In the genomic region with DNA sequence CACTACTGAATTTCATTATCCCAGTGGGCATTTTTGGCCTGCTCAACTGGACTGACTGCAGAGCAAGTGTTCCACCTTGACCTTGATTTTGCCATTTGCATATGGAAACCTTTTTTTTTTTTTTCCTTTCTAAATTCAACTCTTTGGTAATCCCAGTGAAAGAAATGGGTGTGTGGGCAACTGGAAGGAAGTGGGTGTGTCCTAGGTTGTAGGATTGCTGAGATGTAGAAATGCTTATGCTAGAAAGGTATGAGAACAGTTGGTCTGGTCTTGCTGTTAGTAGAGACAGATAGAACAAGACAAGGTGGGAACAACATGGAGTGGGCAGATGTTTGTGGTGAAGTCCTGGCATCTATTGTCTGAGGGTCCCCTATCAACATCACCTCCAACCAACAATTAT, we compare ENCODE assay signal across 17 cellular contexts. TPM values are rescaled to one million over a fixed set of nuclear protein-coding genes. Genes with fewer than 3 reads are reported as not detected.
DNase-seq lines count a peak whose midpoint lies in the region; ATAC-seq and TF ChIP-seq lines count a peak whose summit lies in the region.
"Had no signal": no experiment of that assay in that cellular context is flagged by ENCODE, and none has a peak within 500 bp of the region (broad histone marks: within the 10 kb centered on the region; RNA-seq: fewer than 3 reads in every experiment).

No MANE protein-coding gene starts in this region.

- TF ChIP-seq CTCF in WTC11 (IDR thresholded peaks at IDR 0.05) = no peak

- POLR2A ChIA-PET in WTC11 (lab: Charles Lee) = no interaction called here

- no peaks in the 10 kb centered on the region for H3K36me3 Mint-ChIP-seq in stimulated activated naive CD8-positive, alpha-beta T cell treated with anti-CD3 and anti-CD28 coated beads, Interleukin-15, Interleukin-2, amounts not matched to agents 100 ng/mL and 50 ng/mL, for 24 hours (ENCODE audit: low read depth)
- H3K36me3 Mint-ChIP-seq in T-helper 1 cell treated with Interleukin-12 subunit alpha and Interleukin-12 subunit beta and Interleukin-4 antibody, amounts not matched to agents 30 μg/mL and 1 μg/mL, for 36 hours (ENCODE audit: low read depth) = peaks cover 31% of the 10 kb centered on the region
- no peaks in the 10 kb centered on the region for H3K36me3 Mint-ChIP-seq in WTC11

- peak overlapping the region; percentile 15 for H3K4me3 Mint-ChIP-seq in stimulated activated naive CD8-positive, alpha-beta T cell treated with anti-CD3 and anti-CD28 coated beads, Interleukin-15, Interleukin-2, amounts not matched to agents 100 ng/mL and 50 ng/mL, for 24 hours
- H3K4me3 Mint-ChIP-seq in stimulated activated naive CD8-positive, alpha-beta T cell treated with anti-CD3 and anti-CD28 coated beads, Interleukin-15, amount 100 ng/mL, for 72 hours = no peak overlapping the region
- peak overlapping the region; percentile 47 for H3K4me3 Mint-ChIP-seq in T-helper 1 cell treated with Interleukin-12 subunit alpha and Interleukin-12 subunit beta and Interleukin-4 antibody, amounts not matched to agents 30 μg/mL and 1 μg/mL, for 36 hours
- no peak overlapping the region for H3K4me3 Mint-ChIP-seq in WTC11

- CTCF ChIA-PET in WTC11 (lab: Charles Lee) = no interaction called here

- H3K27ac Mint-ChIP-seq in stimulated activated naive CD8-positive, alpha-beta T cell treated with anti-CD3 and anti-CD28 coated beads, Interleukin-15, Interleukin-2, amounts not matched to agents 100 ng/mL and 50 ng/mL, for 24 hours = peak overlapping the region; percentile 84
- H3K27ac Mint-ChIP-seq in stimulated activated naive CD8-positive, alpha-beta T cell treated with anti-CD3 and anti-CD28 coated beads, Interleukin-15, amount 100 ng/mL, for 72 hours = no peak overlapping the region
- peak overlapping the region; percentile 92 for H3K27ac Mint-ChIP-seq in T-helper 1 cell treated with Interleukin-12 subunit alpha and Interleukin-12 subunit beta and Interleukin-4 antibody, amounts not matched to agents 30 μg/mL and 1 μg/mL, for 36 hours
- no peak overlapping the region for H3K27ac Mint-ChIP-seq in WTC11

- DNase-seq in stimulated activated naive CD8-positive, alpha-beta T cell treated with anti-CD3 and anti-CD28 coated beads, Interleukin-15, amount 100 ng/mL, for 72 hours = no peak
- DNase-seq in cerebellum (ENCODE audit: low spot score) = no peak
- DNase-seq in NCI-H187 (lab: John Stamatoyannopoulos, UW) = no peak
- DNase-seq in WTC11 (ENCODE audit: low spot score) = no peak
- DNase-seq: effector CD8-positive, alpha-beta T cell; KG1; NCI-H1694 treated with DMSO at 0.1 percent for 48 hours; NCI-H69; SHP77; stimulated activated naive B cell treated with anti-CD40 and anti-IgM and Interleukin-4, amounts not matched to agents 10 μg/mL and 1 μg/mL and 100 μg/mL, for 72 hours; uterus had no signal

- H3K4me1 Mint-ChIP-seq in stimulated activated naive CD8-positive, alpha-beta T cell treated with anti-CD3 and anti-CD28 coated beads, Interleukin-15, Interleukin-2, amounts not matched to agents 100 ng/mL and 50 ng/mL, for 24 hours (ENCODE audit: low read depth) = peaks cover 58% of the 10 kb centered on the region
- peaks cover 50% of the 10 kb centered on the region for H3K4me1 Mint-ChIP-seq in stimulated activated naive CD8-positive, alpha-beta T cell treated with anti-CD3 and anti-CD28 coated beads, Interleukin-15, amount 100 ng/mL, for 72 hours
- H3K4me1 Mint-ChIP-seq in T-helper 1 cell treated with Interleukin-12 subunit alpha and Interleukin-12 subunit beta and Interleukin-4 antibody, amounts not matched to agents 30 μg/mL and 1 μg/mL, for 36 hours (ENCODE audit: low read depth) = peaks cover 69% of the 10 kb centered on the region
- peaks cover 5% of the 10 kb centered on the region; the same call in 1 of the 2 replicates for H3K4me1 Mint-ChIP-seq in WTC11

- no peaks in the 10 kb centered on the region for H3K27me3 Mint-ChIP-seq in stimulated activated naive CD8-positive, alpha-beta T cell treated with anti-CD3 and anti-CD28 coated beads, Interleukin-15, Interleukin-2, amounts not matched to agents 100 ng/mL and 50 ng/mL, for 24 hours
- H3K27me3 Mint-ChIP-seq in stimulated activated naive CD8-positive, alpha-beta T cell treated with anti-CD3 and anti-CD28 coated beads, Interleukin-15, amount 100 ng/mL, for 72 hours = no peaks in the 10 kb centered on the region
- H3K27me3 Mint-ChIP-seq in T-helper 1 cell treated with Interleukin-12 subunit alpha and Interleukin-12 subunit beta and Interleukin-4 antibody, amounts not matched to agents 30 μg/mL and 1 μg/mL, for 36 hours (ENCODE audit: low read depth) = peaks cover 4% of the 10 kb centered on the region
- peaks cover under 1% of the 10 kb centered on the region; the same call in 1 of the 2 replicates for H3K27me3 Mint-ChIP-seq in WTC11 (ENCODE audit: low read depth)
- H3K27me3 Mint-ChIP-seq: stimulated activated naive B cell treated with anti-CD40 and anti-IgM and Interleukin-4, amounts not matched to agents 10 μg/mL and 1 μg/mL and 100 μg/mL, for 72 hours had no signal

- ATAC-seq in stimulated activated naive CD8-positive, alpha-beta T cell treated with anti-CD3 and anti-CD28 coated beads, Interleukin-15, amount 100 ng/mL, for 72 hours = no peak
- peak; percentile 56 for ATAC-seq in esophagus mucosa
- ATAC-seq in GM21723 (IDR thresholded peaks at IDR 0.05; ENCODE audit: unreplicated experiment) = no peak
- ATAC-seq in WTC11 = no peak

- no peaks in the 10 kb centered on the region for H3K9me3 Mint-ChIP-seq in stimulated activated naive CD8-positive, alpha-beta T cell treated with anti-CD3 and anti-CD28 coated beads, Interleukin-15, Interleukin-2, amounts not matched to agents 100 ng/mL and 50 ng/mL, for 24 hours
- H3K9me3 Mint-ChIP-seq in stimulated activated naive CD8-positive, alpha-beta T cell treated with anti-CD3 and anti-CD28 coated beads, Interleukin-15, amount 100 ng/mL, for 72 hours = peaks cover 0 to 16% of the 10 kb centered on the region in 2 donors
- peaks cover 19% of the 10 kb centered on the region for H3K9me3 Mint-ChIP-seq in T-helper 1 cell treated with Interleukin-12 subunit alpha and Interleukin-12 subunit beta and Interleukin-4 antibody, amounts not matched to agents 30 μg/mL and 1 μg/mL, for 36 hours
- peaks cover under 1% of the 10 kb centered on the region; the same call in 1 of the 2 replicates for H3K9me3 Mint-ChIP-seq in WTC11

TF ChIP-seq in WTC11, 78 proteins besides CTCF, POLR2A, EP300 and RAD21:
- TF ChIP-seq FOXK1 (CRISPR knock-in tag; IDR thresholded peaks at IDR 0.05) = no peak
- no peak for TF ChIP-seq ZBTB21 (CRISPR knock-in tag; IDR thresholded peaks at IDR 0.05; ENCODE audit: borderline replicate concordance)
- no peak for TF ChIP-seq RORB (CRISPR knock-in tag; IDR thresholded peaks at IDR 0.05)
- no peak for TF ChIP-seq USF1 (CRISPR knock-in tag; IDR thresholded peaks at IDR 0.05)

RNA-seq across cellular contexts. Expression of gene IL12B, which starts 7.9 kb away (rescaled TPM):
- total RNA-seq in esophagus mucosa (0.08 TPM), cerebellum (not detected), WTC11 (2021) (not detected in 3 replicates)
- total RNA-seq: glomerular endothelial cell, renal cortical epithelial cell, uterus had no signal

Comparison
In these comparisons a context has a peak if more than half of its experiments do, and no peak if none do; other contexts are left out.
1. H3K27ac Mint-ChIP-seq: peak in stimulated activated naive CD8-positive, alpha-beta T cell treated with anti-CD3 and anti-CD28 coated beads, Interleukin-15, Interleukin-2, amounts not matched to agents 100 ng/mL and 50 ng/mL, for 24 hours (single experiment) and T-helper 1 cell treated with Interleukin-12 subunit alpha and Interleukin-12 subunit beta and Interleukin-4 antibody, amounts not matched to agents 30 μg/mL and 1 μg/mL, for 36 hours (single experiment); none in stimulated activated naive CD8-positive, alpha-beta T cell treated with anti-CD3 and anti-CD28 coated beads, Interleukin-15, amount 100 ng/mL, for 72 hours (0 of 2) and WTC11 (single experiment).
2. H3K4me3 Mint-ChIP-seq: peak in stimulated activated naive CD8-positive, alpha-beta T cell treated with anti-CD3 and anti-CD28 coated beads, Interleukin-15, Interleukin-2, amounts not matched to agents 100 ng/mL and 50 ng/mL, for 24 hours (single experiment) and T-helper 1 cell treated with Interleukin-12 subunit alpha and Interleukin-12 subunit beta and Interleukin-4 antibody, amounts not matched to agents 30 μg/mL and 1 μg/mL, for 36 hours (single experiment); none in stimulated activated naive CD8-positive, alpha-beta T cell treated with anti-CD3 and anti-CD28 coated beads, Interleukin-15, amount 100 ng/mL, for 72 hours (0 of 2) and WTC11 (single experiment).